Comparison of ENCODE assay signal across 27 cellular contexts in genomic region chr1:162259859-162260455, GRCh38.
"Had no signal": no experiment of that assay in that cellular context is flagged by ENCODE, and none has a peak within 500 bp of the region (broad histone marks: within the 10 kb centered on the region; RNA-seq: fewer than 3 reads in every experiment).

No MANE protein-coding gene starts in this region.

- H3K36me3 ChIP-seq: esophagus squamous epithelium, gastrocnemius medialis, heart right ventricle, left lung, lower lobe of right lung had no signal

- H3K4me3 ChIP-seq: coronary artery, dorsolateral prefrontal cortex, esophagus squamous epithelium, gastrocnemius medialis, heart right ventricle, left lung, lower lobe of right lung, mucosa of descending colon had no signal

- ATAC-seq: esophagus mucosa, gastrocnemius medialis, heart right ventricle, left cardiac atrium, left lung, left ventricle myocardium superior, lower lobe of right lung, mucosa of descending colon had no signal

- H3K4me3 Mint-ChIP-seq: mesothelial cell of epicardium, naive B cell had no signal

- H3K27me3 ChIP-seq: dorsolateral prefrontal cortex, esophagus squamous epithelium, gastrocnemius medialis, heart right ventricle, left lung had no signal

- FAIRE-seq: colon, islet of Langerhans, keratinocyte had no signal

- H3K27ac ChIP-seq: coronary artery, dorsolateral prefrontal cortex, epithelial cell of prostate, esophagus squamous epithelium, gastrocnemius medialis, heart right ventricle, left lung, lower lobe of right lung had no signal

- H3K27ac Mint-ChIP-seq: mesothelial cell of epicardium, naive B cell had no signal

- H3K4me1 Mint-ChIP-seq: naive B cell had no signal

- H3K4me1 ChIP-seq: esophagus squamous epithelium, gastrocnemius medialis, lower lobe of right lung had no signal

- DNase-seq: dermis blood vessel endothelial cell; dorsolateral prefrontal cortex; effector CD4-positive, alpha-beta T cell; effector memory CD4-positive, alpha-beta T cell; erythroblast; esophagus squamous epithelium; foreskin fibroblast; foreskin melanocyte; gastrocnemius medialis; glutamatergic neuron; head of caudate nucleus; heart right ventricle; hippocampal formation; left cardiac atrium; left lung; left ventricle myocardium superior; lower lobe of right lung; mesenchymal stem cell; mucosa of descending colon; naive B cell had no signal

- H3K9me3 ChIP-seq: esophagus squamous epithelium, gastrocnemius medialis, left lung, lower lobe of right lung, mucosa of descending colon had no signal

- H3K36me3 Mint-ChIP-seq: mesothelial cell of epicardium, naive B cell had no signal
